In genomic region chr1:177243773-177244172, GRCh38 we compare ENCODE assay signal across 32 cellular contexts.
DNase-seq lines count a peak whose midpoint lies in the region; ATAC-seq, FAIRE-seq and TF ChIP-seq lines count a peak whose summit lies in the region.
"Had no signal": no experiment of that assay in that cellular context is flagged by ENCODE, and none has a peak within 500 bp of the region (broad histone marks: within the 10 kb centered on the region; RNA-seq: fewer than 3 reads in every experiment).

No MANE protein-coding gene starts in this region.

- no peaks in the 10 kb centered on the region for H3K79me1 ChIP-seq in H9 (ENCODE audit: insufficient read depth, low read depth, low read length, poor library complexity, severe bottlenecking)

- H3K27ac Mint-ChIP-seq in H9, result no peak overlapping the region; a peak in 1 of 7 replicates
- H3K27ac Mint-ChIP-seq: B cell; CD4-positive, alpha-beta T cell; CD4-positive, CD25-positive, alpha-beta regulatory T cell; CD8-positive, alpha-beta memory T cell; CD8-positive, alpha-beta T cell had no signal

- peak in 3 of 4 donors; percentile 43 to 68 (median 50) for ATAC-seq in pancreas
- ATAC-seq: A549; CD8-positive, alpha-beta T cell had no signal

- H2AK5ac ChIP-seq in H9 (ENCODE audit: insufficient read length, low read length), result no peak overlapping the region

- H3K56ac ChIP-seq in H9 (ENCODE audit: insufficient read length, low read depth, low read length), result no peak overlapping the region

- H3K36me3 ChIP-seq in pancreas, result no peaks in the 10 kb centered on the region
- H3K36me3 ChIP-seq: BE2C; BLaER1; BLaER1 treated with 17β-estradiol and CSF1 and Interleukin-3, amounts not matched to agents 10 nM and 100 nM had no signal

- H3K27ac ChIP-seq in H9 (ENCODE audit: insufficient read length, low read depth, low read length) (no peak overlapping the region), pancreas (no peak overlapping the region)
- H3K27ac ChIP-seq: 22Rv1; A549; BLaER1; BLaER1 treated with 17β-estradiol and CSF1 and Interleukin-3, amounts not matched to agents 10 nM and 100 nM; C4-2B had no signal

- no peak overlapping the region for H4K8ac ChIP-seq in H9 (replicated peaks; ENCODE audit: insufficient read length, low read depth, low read length)

- H3K27me3 Mint-ChIP-seq in H9 (ENCODE audit: low read depth), result peaks cover 4% of the 10 kb centered on the region
- H3K27me3 Mint-ChIP-seq: CD4-positive, alpha-beta memory T cell; CD4-positive, alpha-beta T cell; CD4-positive, CD25-positive, alpha-beta regulatory T cell; CD8-positive, alpha-beta memory T cell had no signal

- H2BK15ac ChIP-seq in H9 (ENCODE audit: low read depth, low read length), result no peak overlapping the region

- no peaks in the 10 kb centered on the region for H3K9me3 Mint-ChIP-seq in H9
- H3K9me3 Mint-ChIP-seq: CD4-positive, alpha-beta T cell had no signal

- no peaks in the 10 kb centered on the region for H3K79me2 ChIP-seq in H9 (ENCODE audit: insufficient read depth, low read length)

- no peak for DNase-seq in H9
- peak in 2 of 6 donors; percentile 15 to 22 for DNase-seq in pancreas
- no peak for DNase-seq in NCI-H82 treated with DMSO at 0.1 percent for 48 hours (lab: John Stamatoyannopoulos, UW; ENCODE audit: unreplicated experiment)
- no peak for DNase-seq in epidermal melanocyte (ENCODE audit: insufficient read length, low spot score)
- DNase-seq: 8988T; ACHN; AML-193; BE2C; C1 segment of cervical spinal cord; Caco-2; Calu3; CD4-positive, alpha-beta memory T cell; CD4-positive, alpha-beta T cell; CD4-positive, CD25-positive, alpha-beta regulatory T cell; CD8-positive, alpha-beta memory T cell; CD8-positive, alpha-beta T cell; COR-L47; DMS 273 treated with DMSO at 0.1 percent for 48 hours; DMS153; DMS53; DMS79; DMS79 treated with DMSO at 0.1 percent for 48 hours; DND-41; EL had no signal

- H3K9me3 ChIP-seq in H9 (ENCODE audit: control insufficient read depth, low read depth, low read length), result no peaks in the 10 kb centered on the region
- no peaks in the 10 kb centered on the region for H3K9me3 ChIP-seq in pancreas
- H3K9me3 ChIP-seq: A549; BE2C; BLaER1; BLaER1 treated with 17β-estradiol and CSF1 and Interleukin-3, amounts not matched to agents 10 nM and 100 nM; Caco-2 had no signal

- no peak overlapping the region for H3K4me2 ChIP-seq in H9 (ENCODE audit: insufficient read depth, insufficient read length, low read length)
- H3K4me2 ChIP-seq: A549; BLaER1; BLaER1 treated with 17β-estradiol and CSF1 and Interleukin-3, amounts not matched to agents 10 nM and 100 nM had no signal

- no peak overlapping the region for H3K18ac ChIP-seq in H9 (ENCODE audit: insufficient read length, low read depth, low read length)

- no peak overlapping the region for H4K5ac ChIP-seq in H9 (ENCODE audit: insufficient read length, low read depth, low read length)

- no peak overlapping the region for H2BK5ac ChIP-seq in H9 (ENCODE audit: insufficient read length, low read length)

- no peak overlapping the region for H3K9ac ChIP-seq in H9 (ENCODE audit: extremely low read depth, insufficient read length, low read length)
- H3K9ac ChIP-seq: BLaER1; BLaER1 treated with 17β-estradiol and CSF1 and Interleukin-3, amounts not matched to agents 10 nM and 100 nM had no signal

- H3K36me3 Mint-ChIP-seq in H9 (ENCODE audit: insufficient read depth in 1 of 3, low read depth in 3 of 3), result no peaks in the 10 kb centered on the region
- H3K36me3 Mint-ChIP-seq: CD14-positive monocyte; CD4-positive, alpha-beta memory T cell; CD4-positive, CD25-positive, alpha-beta regulatory T cell; CD8-positive, alpha-beta memory T cell; CD8-positive, alpha-beta T cell had no signal

- FAIRE-seq in pancreas (lab: Jason Lieb, UNC), result no peak
- FAIRE-seq: A204.1 had no signal

- H2BK120ac ChIP-seq in H9 (ENCODE audit: low read depth, low read length, poor library complexity, severe bottlenecking), result no peak overlapping the region

- no peaks in the 10 kb centered on the region for H4K20me1 ChIP-seq in H9 (ENCODE audit: control insufficient read depth, insufficient read depth, insufficient read length)
- H4K20me1 ChIP-seq: BLaER1; BLaER1 treated with 17β-estradiol and CSF1 and Interleukin-3, amounts not matched to agents 10 nM and 100 nM had no signal

- H3K4me3 ChIP-seq in pancreas, result no peak overlapping the region
- H3K4me3 ChIP-seq: A549; BLaER1; BLaER1 treated with 17β-estradiol and CSF1 and Interleukin-3, amounts not matched to agents 10 nM and 100 nM had no signal

- no peak overlapping the region for H3T11ph ChIP-seq in H9 (ENCODE audit: low read length)

- no peak overlapping the region for H4K91ac ChIP-seq in H9 (ENCODE audit: insufficient read length, low read depth, low read length)

- H3K14ac ChIP-seq in H9 (ENCODE audit: insufficient read depth, low read length), result no peak overlapping the region

- H2BK20ac ChIP-seq in H9 (ENCODE audit: low read depth, low read length, poor library complexity, severe bottlenecking), result no peak overlapping the region

- H3K27me3 ChIP-seq in H9 (ENCODE audit: insufficient read depth, low read length), result no peaks in the 10 kb centered on the region
- no peaks in the 10 kb centered on the region for H3K27me3 ChIP-seq in pancreas
- H3K27me3 ChIP-seq: BE2C; BLaER1; BLaER1 treated with 17β-estradiol and CSF1 and Interleukin-3, amounts not matched to agents 10 nM and 100 nM had no signal

- H3K4me1 ChIP-seq in H9 (ENCODE audit: insufficient read depth, low read length) (no peaks in the 10 kb centered on the region), pancreas (no peaks in the 10 kb centered on the region)
- H3K4me1 ChIP-seq: A549; BE2C; BLaER1; BLaER1 treated with 17β-estradiol and CSF1 and Interleukin-3, amounts not matched to agents 10 nM and 100 nM; Caco-2 had no signal

- H3K4me1 Mint-ChIP-seq in H9, result peaks cover 22 to 36% of the 10 kb centered on the region in 2 experiments
- H3K4me1 Mint-ChIP-seq: B cell; CD14-positive monocyte; CD4-positive, alpha-beta memory T cell; CD4-positive, CD25-positive, alpha-beta regulatory T cell; CD8-positive, alpha-beta memory T cell had no signal

- no peak overlapping the region for H2BK12ac ChIP-seq in H9 (ENCODE audit: insufficient read length, low read depth, low read length)

- H3K4me3 Mint-ChIP-seq in H9, result no peak overlapping the region
- H3K4me3 Mint-ChIP-seq: B cell; CD14-positive monocyte; CD4-positive, alpha-beta memory T cell; CD4-positive, alpha-beta T cell; CD4-positive, CD25-positive, alpha-beta regulatory T cell; CD8-positive, alpha-beta memory T cell; CD8-positive, alpha-beta T cell had no signal

- no peak for TF ChIP-seq CTCF in H9 (conservative IDR thresholded peaks at IDR 0.05)
- TF ChIP-seq CTCF in pancreas (IDR thresholded peaks at IDR 0.05), result no peak

- H3K23me2 ChIP-seq in H9 (ENCODE audit: insufficient read length, low read depth, low read length, poor library complexity, severe bottlenecking), result no peaks in the 10 kb centered on the region

- peak overlapping the region; percentile 41 for H3K23ac ChIP-seq in H9 (ENCODE audit: insufficient read length, low read depth, low read length)

- WGBS in H9 (ENCODE audit: extremely low coverage, insufficient read length, low lambda C conversion rate), result no CpG with 5 or more reads among the region's 1 CpG
- 35 to 46% methylated on average over 1 of the region's 1 CpG for WGBS in pancreas, 2 donors

- intact Hi-C loops in pancreas (cut with DNase I), result no loop called here

- H3K4ac ChIP-seq in H9 (ENCODE audit: low read depth, low read length), result no peak overlapping the region

- no peak overlapping the region for H2AFZ ChIP-seq in H9 (ENCODE audit: low read length)
